Comparison of ENCODE assay signal across 8 cellular contexts in the genomic region with DNA sequence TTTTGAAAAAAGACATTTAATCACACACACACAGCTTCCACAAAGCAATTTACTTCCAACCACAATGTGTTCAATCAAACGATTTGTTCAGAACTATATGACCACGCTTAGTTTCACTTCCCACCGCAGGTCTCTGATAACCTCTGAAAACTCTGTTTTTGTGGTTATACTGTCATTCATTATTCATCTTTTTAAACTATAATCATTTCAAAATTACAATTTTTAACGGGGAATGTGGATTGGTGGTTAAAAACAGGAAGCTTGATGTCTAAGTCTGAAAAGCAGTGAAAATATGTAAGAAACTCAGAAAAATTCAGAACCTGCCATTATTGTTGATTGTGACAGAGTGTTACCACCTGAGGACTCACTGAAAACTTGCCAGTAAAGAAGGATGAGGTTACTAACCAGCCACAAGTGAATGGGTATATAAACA. TPM values are rescaled to one million over a fixed set of nuclear protein-coding genes. Genes with fewer than 3 reads are reported as not detected.
DNase-seq lines count a peak whose midpoint lies in the region; ATAC-seq lines count a peak whose summit lies in the region.

No MANE protein-coding gene starts in this region.

- peaks cover 24% of the 10 kb centered on the region for H3K4me1 Mint-ChIP-seq in activated naive CD8-positive, alpha-beta T cell treated with anti-CD3 and anti-CD28 coated beads for 36 hours

- no peaks in the 10 kb centered on the region for H3K79me2 ChIP-seq in ACC112 (ENCODE audit: control insufficient read depth, insufficient read depth, low read length, unreplicated experiment)

- DNase-seq in NAMALWA (ENCODE audit: low spot score) = peak; percentile 77
- peak; percentile 63 for DNase-seq in activated naive CD8-positive, alpha-beta T cell treated with anti-CD3 and anti-CD28 coated beads for 36 hours
- DNase-seq in NCI-H1092 (lab: John Stamatoyannopoulos, UW) = no peak
- DNase-seq in left cardiac atrium = no peak
- no peak for DNase-seq in G401 (ENCODE audit: low spot score)
- no peak for DNase-seq in cerebellar cortex (ENCODE audit: low spot score)

- H3K4me3 ChIP-seq in ACC112 (ENCODE audit: low read depth, low read length) = peak overlapping the region; percentile 26

- H3K4me1 ChIP-seq in ACC112 (ENCODE audit: control insufficient read depth, insufficient read depth, low read length, unreplicated experiment) = no peaks in the 10 kb centered on the region

- peak overlapping the region; percentile 9 for H3K4me3 Mint-ChIP-seq in activated naive CD8-positive, alpha-beta T cell treated with anti-CD3 and anti-CD28 coated beads for 36 hours

- H3K9me3 Mint-ChIP-seq in activated naive CD8-positive, alpha-beta T cell treated with anti-CD3 and anti-CD28 coated beads for 36 hours = no peaks in the 10 kb centered on the region

- no peaks in the 10 kb centered on the region for H3K36me3 Mint-ChIP-seq in activated naive CD8-positive, alpha-beta T cell treated with anti-CD3 and anti-CD28 coated beads for 36 hours

- in situ Hi-C loops in G401 (cut with HindIII; ENCODE audit: low sequenced_read_pairs) = no loop called here

- H3K27ac ChIP-seq in ACC112 (ENCODE audit: low read depth, low read length) = no peak overlapping the region

- ATAC-seq in GM21390 (IDR thresholded peaks at IDR 0.05; ENCODE audit: unreplicated experiment) = peak; percentile 90
- ATAC-seq in left cardiac atrium = no peak

- no peaks in the 10 kb centered on the region for H3K36me3 ChIP-seq in ACC112 (ENCODE audit: insufficient read depth, low read length)

- H3K27ac Mint-ChIP-seq in activated naive CD8-positive, alpha-beta T cell treated with anti-CD3 and anti-CD28 coated beads for 36 hours = peak overlapping the region; percentile 57

- intact Hi-C loops in left cardiac atrium (cut with DNase I) = no loop called here

- peaks cover 1% of the 10 kb centered on the region; the same call in 1 of the 2 replicates for H3K27me3 ChIP-seq in ACC112 (ENCODE audit: insufficient read depth, low read length)

- H2AFZ ChIP-seq in ACC112 (ENCODE audit: low read length, unreplicated experiment) = peak overlapping the region; percentile 70

- peaks cover 94% of the 10 kb centered on the region for H3K27me3 Mint-ChIP-seq in activated naive CD8-positive, alpha-beta T cell treated with anti-CD3 and anti-CD28 coated beads for 36 hours

RNA-seq across cellular contexts. Expression of a gene that starts 12.7 kb away (rescaled TPM):
- not detected for total RNA-seq in activated naive CD8-positive, alpha-beta T cell treated with anti-CD3 and anti-CD28 coated beads for 36 hours
- total RNA-seq in left cardiac atrium = not detected
- total RNA-seq in G401 (2014; rRNA removed; shearing (Covaris generic)) = not detected in 2 replicates

RNA-seq across cellular contexts. Expression of a gene that starts 39.9 kb away (rescaled TPM):
- not detected for total RNA-seq in activated naive CD8-positive, alpha-beta T cell treated with anti-CD3 and anti-CD28 coated beads for 36 hours
- total RNA-seq in left cardiac atrium = under 1 TPM in 1 of 2 donors, not detected in 1; 0.21 TPM
- total RNA-seq in G401 (2014; rRNA removed; shearing (Covaris generic)) = not detected in 2 replicates

Comparison
In these comparisons a context has a peak if more than half of its experiments do, and no peak if none do; other contexts are left out.
1. DNase-seq: peak in NAMALWA (single experiment) and activated naive CD8-positive, alpha-beta T cell treated with anti-CD3 and anti-CD28 coated beads for 36 hours (single experiment); none in NCI-H1092 (single experiment), left cardiac atrium (single experiment), G401 (single experiment) and cerebellar cortex (single experiment).